In genomic region chr14:61562321-61563161, GRCh38 we compare ENCODE assay signal across 8 cellular contexts.
DNase-seq lines count a peak whose midpoint lies in the region; ATAC-seq, FAIRE-seq and TF ChIP-seq lines count a peak whose summit lies in the region.

No MANE protein-coding gene starts in this region.

- POLR2A ChIA-PET in naive thymus-derived CD4-positive, alpha-beta T cell (lab: Charles Lee): interaction anchor here (1.0 to 1.2 kb wide), 4 partner anchors 10 to 132 kb away, joined by 3 to 6 read pairs (median 3); partner anchors contain the start of gene HIF1A

- H3K4me1 ChIP-seq in GM23248 (ENCODE audit: insufficient read depth): peaks cover 74% of the 10 kb centered on the region
- H3K4me1 ChIP-seq in naive thymus-derived CD4-positive, alpha-beta T cell (ENCODE audit: control insufficient read depth in 2 of 2, insufficient read depth in 2 of 2, low read length in 2 of 2): no peaks in the 10 kb centered on the region

- WGBS in GM23248 (ENCODE audit: low coverage in 1 of 2, low lambda C conversion rate in 2 of 2, missing lambda C conversion rate in 2 of 2), 2 experiments: 38 to 40% methylated on average over 7 of the region's 7 CpGs

- peak overlapping the region; percentile 99 for H3K27ac ChIP-seq in GM23248
- no peak overlapping the region for H3K27ac ChIP-seq in naive thymus-derived CD4-positive, alpha-beta T cell (ENCODE audit: low read depth, low read length)

- ATAC-seq in naive thymus-derived CD4-positive, alpha-beta T cell: peak; percentile 70
- ATAC-seq in HG03159 (IDR thresholded peaks at IDR 0.05; ENCODE audit: unreplicated experiment): no peak
- no peak for ATAC-seq in left lobe of liver
- ATAC-seq in GM18861 (IDR thresholded peaks at IDR 0.05; ENCODE audit: unreplicated experiment): no peak

- peak overlapping the region in 1 of 10 donors; percentile 46 for H3K4me3 Mint-ChIP-seq in naive thymus-derived CD4-positive, alpha-beta T cell

- TF ChIP-seq CTCF in bronchial epithelial cell (IDR thresholded peaks at IDR 0.05; ENCODE audit: insufficient read depth, low read length, severe bottlenecking): no peak

- no peaks in the 10 kb centered on the region for H3K9me3 ChIP-seq in GM23248 (ENCODE audit: low read depth)
- H3K9me3 ChIP-seq in naive thymus-derived CD4-positive, alpha-beta T cell (ENCODE audit: control insufficient read depth in 2 of 3, low read length in 3 of 3): no peaks in the 10 kb centered on the region

- CTCF ChIA-PET in naive thymus-derived CD4-positive, alpha-beta T cell (lab: Charles Lee): interaction anchor here (0.5 to 1.1 kb wide), 5 partner anchors 8 to 167 kb away, joined by 3 to 5 read pairs (median 3); no protein-coding TSS in a partner anchor

- peak overlapping the region in 3 of 9 donors; percentile 5 to 54 (median 10) for H3K27ac Mint-ChIP-seq in naive thymus-derived CD4-positive, alpha-beta T cell

- intact Hi-C loops in naive thymus-derived CD4-positive, alpha-beta T cell (cut with micrococcal nuclease): no loop called here

- no peak overlapping the region for H2AFZ ChIP-seq in GM23248

- no peaks in the 10 kb centered on the region for H3K27me3 Mint-ChIP-seq in naive thymus-derived CD4-positive, alpha-beta T cell

- H3K4me3 ChIP-seq in GM23248 (0 out of 2 replicates have a peak overlapping the region, but pooled peaks have one; percentile 7), bronchial epithelial cell (ENCODE audit: low read depth, low read length) (no peak overlapping the region)
- H3K4me3 ChIP-seq in naive thymus-derived CD4-positive, alpha-beta T cell (ENCODE audit: low read length): no peak overlapping the region

- H3K79me2 ChIP-seq in GM23248 (ENCODE audit: insufficient read depth): peaks cover 61% of the 10 kb centered on the region

- peak overlapping the region; percentile 85 for H3K9ac ChIP-seq in GM23248

- no peaks in the 10 kb centered on the region for H3K9me2 ChIP-seq in GM23248 (ENCODE audit: insufficient read depth)

- no peaks in the 10 kb centered on the region for H3K27me3 ChIP-seq in GM23248 (replicated peaks; ENCODE audit: insufficient read depth)
- no peaks in the 10 kb centered on the region for H3K27me3 ChIP-seq in bronchial epithelial cell (ENCODE audit: control insufficient read depth, insufficient read depth, low read length)
- H3K27me3 ChIP-seq in naive thymus-derived CD4-positive, alpha-beta T cell (ENCODE audit: control insufficient read depth in 2 of 2, insufficient read depth in 2 of 2, low read length in 2 of 2): no peaks in the 10 kb centered on the region

- H3K36me3 ChIP-seq in GM23248 (ENCODE audit: low read depth) (no peaks in the 10 kb centered on the region), bronchial epithelial cell (ENCODE audit: control insufficient read depth, insufficient read depth, low read length) (no peaks in the 10 kb centered on the region)
- H3K36me3 ChIP-seq in naive thymus-derived CD4-positive, alpha-beta T cell (ENCODE audit: control insufficient read depth in 2 of 3, insufficient read depth in 3 of 3, low read length in 3 of 3): no peaks in the 10 kb centered on the region

- peak overlapping the region; percentile 66 for H3K4me2 ChIP-seq in GM23248 (ENCODE audit: unreplicated experiment)

- no peaks in the 10 kb centered on the region for H4K20me1 ChIP-seq in GM23248 (ENCODE audit: insufficient read depth)

- DNase-seq in GM23248 (peak; percentile 100), OCI-M1 (lab: John Stamatoyannopoulos, UW) (peak; percentile 20), bronchial epithelial cell (ENCODE audit: low read depth) (peak; percentile 100), left lobe of liver (ENCODE audit: low spot score) (no peak), NCI-H128 (lab: John Stamatoyannopoulos, UW; ENCODE audit: unreplicated experiment) (no peak)
- DNase-seq in naive thymus-derived CD4-positive, alpha-beta T cell: peak in 1 of 9 donors; percentile 41

- in situ Hi-C loops in GM23248 (cut with MboI): loop anchor here (10.0 kb wide), 1 partner anchor 132 kb away; the partner anchor contains the start of gene HIF1A

- peaks cover 0 to 5% (median 0%) of the 10 kb centered on the region in 11 donors for H3K9me3 Mint-ChIP-seq in naive thymus-derived CD4-positive, alpha-beta T cell

- peaks cover 0 to 34% (median 3%) of the 10 kb centered on the region in 5 donors for H3K36me3 Mint-ChIP-seq in naive thymus-derived CD4-positive, alpha-beta T cell

- H3F3A ChIP-seq in GM23248 (ENCODE audit: insufficient read depth): peaks cover 70% of the 10 kb centered on the region

- no peak for FAIRE-seq in bronchial epithelial cell (lab: Jason Lieb, UNC)

- H3K4me1 Mint-ChIP-seq in naive thymus-derived CD4-positive, alpha-beta T cell: peaks cover 3 to 66% (median 14%) of the 10 kb centered on the region in 7 donors

Comparison
In these comparisons a context has a peak if more than half of its experiments do, and no peak if none do; other contexts are left out.
1. DNase-seq: peak in GM23248 (single experiment), OCI-M1 (single experiment) and bronchial epithelial cell (single experiment); none in left lobe of liver (single experiment) and NCI-H128 (single experiment).